In the genomic region with DNA sequence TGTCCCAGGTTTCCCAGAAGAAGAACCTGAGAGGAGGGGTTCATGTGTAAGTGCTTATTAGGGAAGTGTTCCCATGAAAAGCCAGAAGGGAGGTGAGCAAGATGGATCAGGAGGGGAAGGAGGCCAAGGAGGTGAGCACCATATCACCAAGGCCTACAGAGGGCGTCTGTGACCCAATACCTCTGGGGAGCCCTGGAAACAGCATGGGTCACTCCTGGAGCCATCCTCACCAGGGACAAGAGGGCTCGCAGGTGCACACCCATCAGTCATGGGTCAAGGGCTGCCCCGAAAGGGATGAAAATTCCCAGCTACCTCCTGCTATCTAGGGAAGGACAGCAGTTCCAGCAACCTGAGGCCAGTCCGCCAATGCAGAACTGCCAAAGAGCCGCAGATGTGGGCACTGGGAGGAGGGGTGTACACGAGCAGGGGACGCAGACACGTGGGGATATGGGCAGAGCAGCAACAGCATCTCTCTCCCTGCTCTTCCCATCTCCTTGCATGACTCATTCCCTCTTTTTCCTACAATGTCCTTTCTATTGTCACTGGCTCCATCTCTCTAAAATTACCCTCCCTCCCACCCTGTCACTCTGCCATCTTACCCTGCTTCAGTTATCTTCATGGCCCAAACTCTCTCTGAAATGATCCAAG, we compare ENCODE assay signal across 1 cellular context.
TF ChIP-seq lines count a peak whose summit lies in the region.

No MANE protein-coding gene starts in this region.

TF ChIP-seq in H1, 55 proteins besides CTCF, POLR2A, EP300 and RAD21:
- TF ChIP-seq SAP30 (IDR thresholded peaks at IDR 0.05; ENCODE audit: insufficient read depth, insufficient replicate concordance, low read length) (no peak), NANOG (IDR thresholded peaks at IDR 0.05; ENCODE audit: insufficient read depth, low read depth, low read length, poor library complexity, severe bottlenecking) (no peak), GABPA (IDR thresholded peaks at IDR 0.05; ENCODE audit: borderline replicate concordance, insufficient read depth, low read length) (no peak), TCF12 (IDR thresholded peaks at IDR 0.05; ENCODE audit: low read depth, low read length) (no peak), JUN (IDR thresholded peaks at IDR 0.05; ENCODE audit: low read depth, low read length) (no peak), BRCA1 (IDR thresholded peaks at IDR 0.05; ENCODE audit: low read depth, low read length) (no peak), PHF8 (conservative IDR thresholded peaks at IDR 0.05; ENCODE audit: low read depth, low read length) (no peak), CBX5 (IDR thresholded peaks at IDR 0.05; ENCODE audit: low read depth, low read length) (no peak), TAF1 (IDR thresholded peaks at IDR 0.05; ENCODE audit: low read depth, low read length) (no peak), CBX8 (IDR thresholded peaks at IDR 0.05; ENCODE audit: borderline replicate concordance, low read depth, low read length) (no peak), CREB1 (IDR thresholded peaks at IDR 0.05) (no peak), EGR1 (IDR thresholded peaks at IDR 0.05; ENCODE audit: borderline replicate concordance, low read depth, low read length) (no peak)
- TF ChIP-seq, protein P1, sequence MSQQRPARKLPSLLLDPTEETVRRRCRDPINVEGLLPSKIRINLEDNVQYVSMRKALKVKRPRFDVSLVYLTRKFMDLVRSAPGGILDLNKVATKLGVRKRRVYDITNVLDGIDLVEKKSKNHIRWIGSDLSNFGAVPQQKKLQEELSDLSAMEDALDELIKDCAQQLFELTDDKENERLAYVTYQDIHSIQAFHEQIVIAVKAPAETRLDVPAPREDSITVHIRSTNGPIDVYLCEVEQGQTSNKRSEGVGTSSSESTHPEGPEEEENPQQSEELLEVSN (IDR thresholded peaks at IDR 0.05) = no peak
- TF ChIP-seq, protein P2, sequence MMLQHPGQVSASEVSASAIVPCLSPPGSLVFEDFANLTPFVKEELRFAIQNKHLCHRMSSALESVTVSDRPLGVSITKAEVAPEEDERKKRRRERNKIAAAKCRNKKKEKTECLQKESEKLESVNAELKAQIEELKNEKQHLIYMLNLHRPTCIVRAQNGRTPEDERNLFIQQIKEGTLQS (IDR thresholded peaks at IDR 0.05; ENCODE audit: insufficient read depth, low read depth, low read length) = no peak
